In the genomic region with DNA sequence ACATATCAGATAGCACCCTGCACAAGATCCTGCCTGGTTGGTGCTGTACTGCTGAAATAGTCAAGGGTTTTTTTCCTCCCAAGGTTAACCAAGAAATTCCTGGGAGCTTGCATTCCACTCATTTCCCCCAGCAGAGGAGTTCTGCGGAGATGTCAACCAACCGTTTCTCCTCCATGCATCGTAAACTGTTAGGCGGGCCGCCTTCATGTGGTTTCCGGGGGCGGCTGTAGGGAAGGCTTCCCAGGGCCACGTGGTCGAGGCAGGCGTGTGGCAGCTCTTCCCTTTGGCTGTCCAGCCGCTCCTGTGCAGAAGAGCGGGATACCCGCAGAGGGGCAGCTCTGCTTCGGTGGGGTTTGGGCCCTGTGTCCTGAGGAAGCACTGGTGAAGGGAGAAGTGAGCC, we compare ENCODE assay signal across 22 cellular contexts.
DNase-seq lines count a peak whose midpoint lies in the region; ATAC-seq and TF ChIP-seq lines count a peak whose summit lies in the region.
"Had no signal": no experiment of that assay in that cellular context is flagged by ENCODE, and none has a peak within 500 bp of the region (broad histone marks: within the 10 kb centered on the region; RNA-seq: fewer than 3 reads in every experiment).

No MANE protein-coding gene starts in this region.

- peaks cover 47% of the 10 kb centered on the region for H3K36me3 Mint-ChIP-seq in activated naive CD4-positive, alpha-beta T cell treated with anti-CD3 and anti-CD28 coated beads, Interleukin-2, amount 10 ng/mL, durations not matched to agents 7 days and 5 days

- DNase-seq in activated naive CD4-positive, alpha-beta T cell treated with anti-CD3 and anti-CD28 coated beads, Interleukin-2, amount 10 ng/mL, durations not matched to agents 7 days and 5 days: no peak
- no peak for DNase-seq in activated naive CD4-positive, alpha-beta T cell treated with anti-CD3 and anti-CD28 coated beads, Interleukin-2, amount 50 U/mL, for 16 hours
- DNase-seq in astrocyte of the hippocampus (ENCODE audit: low read depth, low spot score) (peak; percentile 61), osteoblast (ENCODE audit: insufficient read length, low spot score, missing footprints) (peak; percentile 98), inferior parietal cortex (ENCODE audit: extremely low spot score) (no peak)
- DNase-seq: activated CD4-positive, alpha-beta T cell treated with anti-CD3 and anti-CD28 coated beads for 4 hours; COR-L47; effector CD4-positive, alpha-beta T cell; lower lobe of right lung; natural killer cell; NCI-H2029; SHP77; uterus had no signal

- H3K4me3 ChIP-seq in osteoblast (ENCODE audit: insufficient read depth, low read length): no peak overlapping the region
- H3K4me3 ChIP-seq: cardiac muscle cell, GM23338, lower lobe of right lung, psoas muscle, uterus had no signal

- no peak overlapping the region for H3K27ac ChIP-seq in osteoblast (ENCODE audit: low read depth, low read length)
- H3K27ac ChIP-seq: cardiac muscle cell, lower lobe of right lung, psoas muscle, uterus had no signal

- no peak overlapping the region for H3K4me3 Mint-ChIP-seq in activated naive CD4-positive, alpha-beta T cell treated with anti-CD3 and anti-CD28 coated beads, Interleukin-2, amount 10 ng/mL, durations not matched to agents 7 days and 5 days
- H3K4me3 Mint-ChIP-seq: activated naive CD4-positive, alpha-beta T cell treated with anti-CD3 and anti-CD28 coated beads, Interleukin-2, amount 50 U/mL, for 24 hours; GM23338; natural killer cell; stimulated activated naive CD8-positive, alpha-beta T cell treated with anti-CD3 and anti-CD28 coated beads, Interleukin-15, Interleukin-2, amounts not matched to agents 100 ng/mL and 50 ng/mL, for 24 hours; T-helper 2 cell treated with Interferon-gamma antibody and Interleukin-4, amounts not matched to agents 5 μg/mL and 100 μg/mL, for 36 hours had no signal

- no peak for TF ChIP-seq EP300 in Ishikawa (IDR thresholded peaks at IDR 0.05; ENCODE audit: borderline replicate concordance)

- TF ChIP-seq CTCF in osteoblast (IDR thresholded peaks at IDR 0.05; ENCODE audit: extremely low read depth, low read depth, low read length): no peak

- H3K36me3 ChIP-seq in osteoblast (ENCODE audit: insufficient read depth, low read length): peaks cover 9% of the 10 kb centered on the region
- H3K36me3 ChIP-seq: uterus had no signal

- H3K4me1 ChIP-seq in osteoblast (ENCODE audit: insufficient read depth, low read length): peaks cover 7% of the 10 kb centered on the region
- H3K4me1 ChIP-seq: lower lobe of right lung, psoas muscle, uterus had no signal

- H3K27ac Mint-ChIP-seq in activated naive CD4-positive, alpha-beta T cell treated with anti-CD3 and anti-CD28 coated beads, Interleukin-2, amount 10 ng/mL, durations not matched to agents 7 days and 5 days: peak overlapping the region; percentile 24
- H3K27ac Mint-ChIP-seq: activated naive CD4-positive, alpha-beta T cell treated with anti-CD3 and anti-CD28 coated beads, Interleukin-2, amount 50 U/mL, for 24 hours; GM23338; natural killer cell; stimulated activated naive CD8-positive, alpha-beta T cell treated with anti-CD3 and anti-CD28 coated beads, Interleukin-15, Interleukin-2, amounts not matched to agents 100 ng/mL and 50 ng/mL, for 24 hours; T-helper 2 cell treated with Interferon-gamma antibody and Interleukin-4, amounts not matched to agents 5 μg/mL and 100 μg/mL, for 36 hours had no signal

- H3K9me3 ChIP-seq in osteoblast (ENCODE audit: low read depth, low read length): no peaks in the 10 kb centered on the region
- H3K9me3 ChIP-seq: lower lobe of right lung, psoas muscle, uterus had no signal

- H3K4me2 ChIP-seq in osteoblast (ENCODE audit: insufficient read depth, low read length): no peak overlapping the region
- H3K4me2 ChIP-seq: GM23338 had no signal

- ATAC-seq in HG03280 (IDR thresholded peaks at IDR 0.05; ENCODE audit: unreplicated experiment) (no peak), GM18511 (IDR thresholded peaks at IDR 0.05; ENCODE audit: unreplicated experiment) (no peak)
- ATAC-seq: GM23338, lower lobe of right lung, natural killer cell, psoas muscle had no signal

- CTCF ChIA-PET in activated naive CD4-positive, alpha-beta T cell treated with anti-CD3 and anti-CD28 coated beads, Interleukin-2, amount 10 ng/mL, durations not matched to agents 7 days and 5 days (lab: Charles Lee): interaction anchor here (1.3 to 2.8 kb wide), 3 partner anchors 17 to 229 kb away, joined by 3 to 10 read pairs (median 3); a partner anchor contains a TSS

- H4K20me1 ChIP-seq in osteoblast (ENCODE audit: insufficient read depth, low read length): peaks cover 3% of the 10 kb centered on the region

- no peak for TF ChIP-seq RAD21 in Ishikawa (IDR thresholded peaks at IDR 0.05; ENCODE audit: low read depth)

- no peak overlapping the region for H2AFZ ChIP-seq in osteoblast (ENCODE audit: low read length)
- H2AFZ ChIP-seq: GM23338 had no signal

- no peaks in the 10 kb centered on the region for H3K27me3 ChIP-seq in osteoblast (ENCODE audit: insufficient read depth, low read length)
- H3K27me3 ChIP-seq: cardiac muscle cell, uterus had no signal

- peaks cover 16% of the 10 kb centered on the region for H3K4me1 Mint-ChIP-seq in activated naive CD4-positive, alpha-beta T cell treated with anti-CD3 and anti-CD28 coated beads, Interleukin-2, amount 10 ng/mL, durations not matched to agents 7 days and 5 days
- H3K4me1 Mint-ChIP-seq: natural killer cell had no signal

- H3K79me2 ChIP-seq in osteoblast (ENCODE audit: insufficient read depth, low read length): no peaks in the 10 kb centered on the region

- H3K9me3 Mint-ChIP-seq in activated naive CD4-positive, alpha-beta T cell treated with anti-CD3 and anti-CD28 coated beads, Interleukin-2, amount 10 ng/mL, durations not matched to agents 7 days and 5 days: peaks cover 4% of the 10 kb centered on the region
- H3K9me3 Mint-ChIP-seq: activated naive CD4-positive, alpha-beta T cell treated with anti-CD3 and anti-CD28 coated beads, Interleukin-2, amount 50 U/mL, for 24 hours; natural killer cell had no signal

- H3K27me3 Mint-ChIP-seq in activated naive CD4-positive, alpha-beta T cell treated with anti-CD3 and anti-CD28 coated beads, Interleukin-2, amount 10 ng/mL, durations not matched to agents 7 days and 5 days: no peaks in the 10 kb centered on the region
- H3K27me3 Mint-ChIP-seq: activated naive CD4-positive, alpha-beta T cell treated with anti-CD3 and anti-CD28 coated beads, Interleukin-2, amount 50 U/mL, for 24 hours; stimulated activated naive CD8-positive, alpha-beta T cell treated with anti-CD3 and anti-CD28 coated beads, Interleukin-15, Interleukin-2, amounts not matched to agents 100 ng/mL and 50 ng/mL, for 24 hours had no signal

TF ChIP-seq in Ishikawa, 13 proteins besides CTCF, POLR2A, EP300 and RAD21:
- TF ChIP-seq TAF1 (IDR thresholded peaks at IDR 0.05; ENCODE audit: low read depth): no peak
- 0 out of 2 replicates have a peak, but pooled peaks have one; percentile 37 for TF ChIP-seq EGR1 (IDR thresholded peaks at IDR 0.05)
- TF ChIP-seq, protein P1, sequence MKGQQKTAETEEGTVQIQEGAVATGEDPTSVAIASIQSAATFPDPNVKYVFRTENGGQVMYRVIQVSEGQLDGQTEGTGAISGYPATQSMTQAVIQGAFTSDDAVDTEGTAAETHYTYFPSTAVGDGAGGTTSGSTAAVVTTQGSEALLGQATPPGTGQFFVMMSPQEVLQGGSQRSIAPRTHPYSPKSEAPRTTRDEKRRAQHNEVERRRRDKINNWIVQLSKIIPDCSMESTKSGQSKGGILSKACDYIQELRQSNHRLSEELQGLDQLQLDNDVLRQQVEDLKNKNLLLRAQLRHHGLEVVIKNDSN (IDR thresholded peaks at IDR 0.05): peak; percentile 52; the same call in 1 of the 2 replicates
- TF ChIP-seq, protein P2, sequence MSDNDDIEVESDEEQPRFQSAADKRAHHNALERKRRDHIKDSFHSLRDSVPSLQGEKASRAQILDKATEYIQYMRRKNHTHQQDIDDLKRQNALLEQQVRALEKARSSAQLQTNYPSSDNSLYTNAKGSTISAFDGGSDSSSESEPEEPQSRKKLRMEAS (IDR thresholded peaks at IDR 0.05): peak; percentile 16; the same call in 1 of the 2 replicates
- 0 out of 2 replicates have a peak, but pooled peaks have one; percentile 9 for TF ChIP-seq TEAD4 (IDR thresholded peaks at IDR 0.05)
- TF ChIP-seq NFIC (IDR thresholded peaks at IDR 0.05): no peak
- no peak for TF ChIP-seq TCF12 (IDR thresholded peaks at IDR 0.05; ENCODE audit: low read depth)
- TF ChIP-seq FOXM1 (IDR thresholded peaks at IDR 0.05; ENCODE audit: borderline replicate concordance, low read depth): no peak

Comparison
In these comparisons a context has a peak if more than half of its experiments do, and no peak if none do; other contexts are left out.
1. DNase-seq: peak in astrocyte of the hippocampus (single experiment) and osteoblast (single experiment); none in activated naive CD4-positive, alpha-beta T cell treated with anti-CD3 and anti-CD28 coated beads, Interleukin-2, amount 10 ng/mL, durations not matched to agents 7 days and 5 days (single experiment), activated naive CD4-positive, alpha-beta T cell treated with anti-CD3 and anti-CD28 coated beads, Interleukin-2, amount 50 U/mL, for 16 hours (single experiment) and inferior parietal cortex (single experiment).